21 cellular contexts compared by ENCODE assay signal in genomic region chr10:8032558-8032957, GRCh38. TPM values are rescaled to one million over a fixed set of nuclear protein-coding genes. Genes with fewer than 3 reads are reported as not detected.
DNase-seq lines count a peak whose midpoint lies in the region; ATAC-seq, FAIRE-seq and TF ChIP-seq lines count a peak whose summit lies in the region.
"Had no signal": no experiment of that assay in that cellular context is flagged by ENCODE, and none has a peak within 500 bp of the region (broad histone marks: within the 10 kb centered on the region; RNA-seq: fewer than 3 reads in every experiment).

No MANE protein-coding gene starts in this region.

- H3K27ac ChIP-seq in HepG2 (ENCODE audit: extremely low read length, insufficient read depth, low read length) (no peak overlapping the region), right lobe of liver (no peak overlapping the region), vagina (no peak overlapping the region)
- H3K27ac ChIP-seq: BLaER1 treated with 17β-estradiol and CSF1 and Interleukin-3, amounts not matched to agents 10 nM and 100 nM; GM23248; HL-60 had no signal

- in situ Hi-C loops in HepG2 (cut with HindIII; ENCODE audit: extremely low pct_ligation_motif_present, low pct_unique_long_range_greater_than_20kb): no loop called here

- TF ChIP-seq RAD21 in HepG2 (CRISPR knock-in tag; IDR thresholded peaks at IDR 0.05): no peak

- no peak overlapping the region for H3K4me2 ChIP-seq in HepG2 (ENCODE audit: low read depth, low read length)
- H3K4me2 ChIP-seq: BLaER1 treated with 17β-estradiol and CSF1 and Interleukin-3, amounts not matched to agents 10 nM and 100 nM had no signal

- H3K27me3 Mint-ChIP-seq in neural crest cell (ENCODE audit: low read depth): peaks cover 85% of the 10 kb centered on the region
- H3K27me3 Mint-ChIP-seq in natural killer cell treated with Interleukin-12 subunit alpha and Interleukin-12 subunit beta and Interleukin-15 and Interleukin-18, amount 100 ng/mL, for 72 hours: peaks cover 32 to 37% of the 10 kb centered on the region in 2 donors

- no peaks in the 10 kb centered on the region for H3K9me3 Mint-ChIP-seq in neural crest cell
- no peaks in the 10 kb centered on the region for H3K9me3 Mint-ChIP-seq in natural killer cell treated with Interleukin-12 subunit alpha and Interleukin-12 subunit beta and Interleukin-15 and Interleukin-18, amount 100 ng/mL, for 72 hours

- no peak overlapping the region for H3K4me3 ChIP-seq in HepG2 (replicated peaks in 1 of 3; ENCODE audit: insufficient read depth in 1 of 3, low read depth in 2 of 3, low read length in 3 of 3)
- no peak overlapping the region for H3K4me3 ChIP-seq in right lobe of liver
- H3K4me3 ChIP-seq in vagina: no peak overlapping the region
- H3K4me3 ChIP-seq: BLaER1 treated with 17β-estradiol and CSF1 and Interleukin-3, amounts not matched to agents 10 nM and 100 nM; GM12878; GM23248; HAP-1 had no signal

- WGBS in HepG2 (ENCODE audit: low lambda C conversion rate): 27% methylated on average over 7 of the region's 7 CpGs
- WGBS in right lobe of liver (ENCODE audit: insufficient coverage, low coverage, low lambda C conversion rate, missing lambda C conversion rate): 73% methylated on average over 7 of the region's 7 CpGs

- H3K9me3 ChIP-seq in HepG2 (ENCODE audit: low read length): no peaks in the 10 kb centered on the region
- no peaks in the 10 kb centered on the region for H3K9me3 ChIP-seq in right lobe of liver
- H3K9me3 ChIP-seq in vagina: no peaks in the 10 kb centered on the region
- H3K9me3 ChIP-seq: HAP-1 had no signal

- H3K4me3 Mint-ChIP-seq in neural crest cell: peak overlapping the region; percentile 22
- no peak overlapping the region for H3K4me3 Mint-ChIP-seq in natural killer cell treated with Interleukin-12 subunit alpha and Interleukin-12 subunit beta and Interleukin-15 and Interleukin-18, amount 100 ng/mL, for 72 hours
- H3K4me3 Mint-ChIP-seq: B cell had no signal

- no peak overlapping the region for H2AFZ ChIP-seq in HepG2 (ENCODE audit: low read length)
- H2AFZ ChIP-seq: GM23248 had no signal

- BruUV-seq in HepG2 (replicated peaks; lab: Mats Ljungman, UMichigan): no TSS peak

- no peaks in the 10 kb centered on the region for H3K79me2 ChIP-seq in HepG2 (ENCODE audit: insufficient read depth, low read length)

- CTCF ChIA-PET in HepG2 (lab: Yijun Ruan, JAX; ENCODE audit: low intra/inter-chr PET ratio, low total read pairs): no interaction called here

- H3K4me1 ChIP-seq in HepG2 (ENCODE audit: insufficient read depth, low read length): no peaks in the 10 kb centered on the region
- peaks cover 0 to 16% (median 0%) of the 10 kb centered on the region in 4 donors for H3K4me1 ChIP-seq in right lobe of liver
- H3K4me1 ChIP-seq in vagina: peaks cover 36% of the 10 kb centered on the region
- H3K4me1 ChIP-seq: BLaER1 treated with 17β-estradiol and CSF1 and Interleukin-3, amounts not matched to agents 10 nM and 100 nM; HAP-1 had no signal

- H3K36me3 ChIP-seq in HepG2 (replicated peaks in 1 of 2; ENCODE audit: control insufficient read depth in 1 of 2, insufficient read depth in 2 of 2, low read length in 2 of 2) (no peaks in the 10 kb centered on the region), right lobe of liver (no peaks in the 10 kb centered on the region), vagina (no peaks in the 10 kb centered on the region)
- H3K36me3 ChIP-seq: BLaER1 treated with 17β-estradiol and CSF1 and Interleukin-3, amounts not matched to agents 10 nM and 100 nM; HAP-1 had no signal

- no peaks in the 10 kb centered on the region for H3K36me3 Mint-ChIP-seq in neural crest cell (ENCODE audit: low read depth)
- H3K36me3 Mint-ChIP-seq in natural killer cell treated with Interleukin-12 subunit alpha and Interleukin-12 subunit beta and Interleukin-15 and Interleukin-18, amount 100 ng/mL, for 72 hours: no peaks in the 10 kb centered on the region
- H3K36me3 Mint-ChIP-seq: CD8-positive, alpha-beta memory T cell had no signal

- H4K20me1 ChIP-seq in HepG2 (ENCODE audit: insufficient read depth, low read length): no peaks in the 10 kb centered on the region

- no peak overlapping the region for H3K27ac Mint-ChIP-seq in neural crest cell (ENCODE audit: unreplicated experiment)
- H3K27ac Mint-ChIP-seq in natural killer cell treated with Interleukin-12 subunit alpha and Interleukin-12 subunit beta and Interleukin-15 and Interleukin-18, amount 100 ng/mL, for 72 hours: no peak overlapping the region
- H3K27ac Mint-ChIP-seq: B cell had no signal

- H3K27me3 ChIP-seq in HepG2 (ENCODE audit: control insufficient read depth in 1 of 2, insufficient read depth in 2 of 2, low read length in 2 of 2) (peaks cover 11 to 52% of the 10 kb centered on the region in 2 experiments; a peak in 4 of 5 replicates), right lobe of liver (peaks cover 6 to 40% of the 10 kb centered on the region in 2 donors), vagina (peaks cover 18% of the 10 kb centered on the region)

- DNase-seq in HepG2 (ENCODE audit: low spot score) (no peak), right lobe of liver (no peak), SK-N-DZ (ENCODE audit: low spot score) (peak; percentile 60), neural crest cell (ENCODE audit: low read depth, low spot score) (no peak), vagina (ENCODE audit: extremely low spot score in 2 of 2) (no peak)
- DNase-seq in natural killer cell treated with Interleukin-12 subunit alpha and Interleukin-12 subunit beta and Interleukin-15 and Interleukin-18, amount 100 ng/mL, for 72 hours (ENCODE audit: low spot score): no peak
- DNase-seq: CD8-positive, alpha-beta memory T cell; COR-L47; DMS 273 treated with DMSO at 0.1 percent for 48 hours; DMS53; DND-41; EL; GM23248; IMR-90 had no signal

- TF ChIP-seq EP300 in HepG2 (IDR thresholded peaks at IDR 0.05; ENCODE audit: low read depth in 2 of 2, low read length in 2 of 2) (no peak), HepG2 (CRISPR knock-in tag; IDR thresholded peaks at IDR 0.05; ENCODE audit: borderline replicate concordance) (no peak)

- TF ChIP-seq CTCF in HepG2 (CRISPR knock-in tag; IDR thresholded peaks at IDR 0.05) (no peak), right lobe of liver (IDR thresholded peaks at IDR 0.05) (no peak), neural crest cell (conservative IDR thresholded peaks at IDR 0.05) (no peak), vagina (IDR thresholded peaks at IDR 0.05) (no peak)

- intact Hi-C loops in HepG2 (cut with micrococcal nuclease; ENCODE audit: unreplicated experiment): no loop called here
- intact Hi-C loops in right lobe of liver (cut with DNase I): no loop called here
- intact Hi-C loops in vagina (cut with DNase I): no loop called here

- POLR2A ChIA-PET in HepG2 (lab: Yijun Ruan, JAX): no interaction called here

- peaks cover 7% of the 10 kb centered on the region for H3K4me1 Mint-ChIP-seq in neural crest cell
- peaks cover 8 to 10% of the 10 kb centered on the region in 2 donors for H3K4me1 Mint-ChIP-seq in natural killer cell treated with Interleukin-12 subunit alpha and Interleukin-12 subunit beta and Interleukin-15 and Interleukin-18, amount 100 ng/mL, for 72 hours (ENCODE audit: low read depth in 2 of 2)

- ATAC-seq in HepG2 (no peak), right lobe of liver (no peak), GM21737 (IDR thresholded peaks at IDR 0.05; ENCODE audit: unreplicated experiment) (no peak)
- ATAC-seq in natural killer cell treated with Interleukin-12 subunit alpha and Interleukin-12 subunit beta and Interleukin-15 and Interleukin-18, amount 100 ng/mL, for 72 hours: no peak
- ATAC-seq: GM12878 had no signal

- TF ChIP-seq POLR2A in HepG2 (IDR thresholded peaks at IDR 0.05; ENCODE audit: insufficient read depth in 1 of 2, low read depth in 2 of 2, low read length in 2 of 2): no peak
- TF ChIP-seq POLR2A in right lobe of liver (IDR thresholded peaks at IDR 0.05): no peak
- TF ChIP-seq POLR2A in vagina (IDR thresholded peaks at IDR 0.05): no peak

- H3K9ac ChIP-seq in HepG2 (ENCODE audit: insufficient read depth, low read depth, low read length): no peak overlapping the region
- H3K9ac ChIP-seq: BLaER1 treated with 17β-estradiol and CSF1 and Interleukin-3, amounts not matched to agents 10 nM and 100 nM; GM23248 had no signal

- no peak for FAIRE-seq in HepG2 (lab: Jason Lieb, UNC)
- FAIRE-seq: GM12878 had no signal

TF ChIP-seq in HepG2, 621 proteins besides CTCF, POLR2A, EP300 and RAD21 (continues in another document):
- peak; percentile 56; the same call in 1 of the 2 replicates for TF ChIP-seq ZNF121 (CRISPR knock-in tag; IDR thresholded peaks at IDR 0.05)

RNA-seq across cellular contexts. Expression of gene GATA3, which starts 21.9 kb away (rescaled TPM):
- total RNA-seq in HepG2 (2016; rRNA removed; fragmentation: Illumina TruSeq; extraction: Trizol) (not detected in 2 replicates), right lobe of liver (1 to 10 TPM in 1 of 6 experiments, under 1 TPM in 4, not detected in 1; 0.26 to 1.0 (median 0.53) TPM), neural crest cell (0.35 and 0.39 TPM in 2 replicates), vagina (8.6 TPM)
- not detected in 2 replicates for total RNA-seq in HepG2 (2016; cell fraction: cytosol; rRNA removed; fragmentation: Illumina TruSeq; extraction: Trizol; ENCODE audit: low read depth)
- not detected in 2 replicates for total RNA-seq in HepG2 (2016; cell fraction: insoluble cytoplasmic fraction; rRNA removed; fragmentation: Illumina TruSeq; extraction: Trizol)
- not detected in 2 replicates for total RNA-seq in HepG2 (2016; cell fraction: membrane; rRNA removed; fragmentation: Illumina TruSeq; extraction: Trizol)
- total RNA-seq in HepG2 (2016; cell fraction: nucleus; rRNA removed; fragmentation: Illumina TruSeq; extraction: Trizol): not detected in 2 replicates
- not detected in 2 replicates for polyA plus RNA-seq in HepG2 (2011; rRNA removed)
- polyA plus RNA-seq in HepG2 (2011; cell fraction: cytosol; rRNA removed): not detected in 2 replicates
- not detected in 2 replicates for polyA plus RNA-seq in HepG2 (2011; cell fraction: nucleus; rRNA removed)
- polyA plus RNA-seq in HepG2 (2012): not detected in 2 replicates
- not detected in 2 replicates for polyA plus RNA-seq in HepG2 (2016; cell fraction: cytosol; fragmentation: Illumina TruSeq; extraction: Trizol; ENCODE audit: low read depth)
- not detected in 2 replicates for polyA plus RNA-seq in HepG2 (2016; cell fraction: insoluble cytoplasmic fraction; fragmentation: Illumina TruSeq; extraction: Trizol; ENCODE audit: low read depth)
- polyA plus RNA-seq in HepG2 (2016; cell fraction: membrane; fragmentation: Illumina TruSeq; extraction: Trizol; ENCODE audit: low read depth): not detected in 2 replicates
- polyA plus RNA-seq in HepG2 (2016; cell fraction: nucleus; fragmentation: Illumina TruSeq; extraction: Trizol; ENCODE audit: insufficient read depth, low read depth): not detected in 2 replicates
- polyA minus RNA-seq in HepG2 (2011; rRNA and poly(A)+ RNA removed; ENCODE audit: low replicate concordance): not detected in 2 replicates
- polyA minus RNA-seq in HepG2 (2011; cell fraction: cytosol; rRNA and poly(A)+ RNA removed): not detected in 2 replicates
- not detected in 2 replicates for polyA minus RNA-seq in HepG2 (2011; cell fraction: nucleus; rRNA and poly(A)+ RNA removed)
- polyA plus RNA-seq in SK-N-DZ (2014; cell fraction: cytosol; rRNA removed): 61.7 and 63.5 TPM in 2 replicates
- polyA plus RNA-seq in SK-N-DZ (2014; cell fraction: nucleus; rRNA removed): 52.1 and 84.8 TPM in 2 replicates
- total RNA-seq in natural killer cell treated with Interleukin-12 subunit alpha and Interleukin-12 subunit beta and Interleukin-15 and Interleukin-18, amount 100 ng/mL, for 72 hours: 10 to 100 TPM in 1 of 2 donors, 1 to 10 TPM in 1; 7.6 to 10.9 TPM
- total RNA-seq: G401, GM23248, IMR-90 had no signal
- polyA plus RNA-seq: GM23248 had no signal
